ENCODE assay signal across 12 cellular contexts in genomic region chr1:31927661-31927980, GRCh38. TPM values are rescaled to one million over a fixed set of nuclear protein-coding genes. Genes with fewer than 3 reads are reported as not detected.
DNase-seq lines count a peak whose midpoint lies in the region; ATAC-seq and TF ChIP-seq lines count a peak whose summit lies in the region.
"Had no signal": no experiment of that assay in that cellular context is flagged by ENCODE, and none has a peak within 500 bp of the region (broad histone marks: within the 10 kb centered on the region; RNA-seq: fewer than 3 reads in every experiment).

No MANE protein-coding gene starts in this region.

- CTCF ChIA-PET in T-cell (lab: Charles Lee): interaction anchor here in 1 of 2 donors (1.4 kb wide), 1 partner anchor 11 kb away, joined by 8 read pairs; the partner anchor contains the start of gene PTP4A2

- peaks cover 66% of the 10 kb centered on the region for H3K4me1 ChIP-seq in hepatocyte (ENCODE audit: insufficient read depth)
- H3K4me1 ChIP-seq in thymus (ENCODE audit: control insufficient read depth, insufficient read depth, low read length): peaks cover 19% of the 10 kb centered on the region
- H3K4me1 ChIP-seq in adrenal gland (replicated peaks in 1 of 2): peaks cover 48 to 95% of the 10 kb centered on the region in 2 donors
- peaks cover 0 to 96% (median 88%) of the 10 kb centered on the region in 4 donors for H3K4me1 ChIP-seq in sigmoid colon

- H4K20me1 ChIP-seq in hepatocyte (ENCODE audit: insufficient read depth, poor library complexity, severe bottlenecking): peaks cover 97% of the 10 kb centered on the region

- no peaks in the 10 kb centered on the region for H3K27me3 Mint-ChIP-seq in activated naive CD4-positive, alpha-beta T cell treated with anti-CD3 and anti-CD28 coated beads, Interleukin-2, amount 50 U/mL, for 24 hours
- no peaks in the 10 kb centered on the region for H3K27me3 Mint-ChIP-seq in T-cell

- TF ChIP-seq CTCF in hepatocyte (IDR thresholded peaks at IDR 0.05; ENCODE audit: poor library complexity): no peak
- no peak for TF ChIP-seq CTCF in adrenal gland (IDR thresholded peaks at IDR 0.05)
- TF ChIP-seq CTCF in sigmoid colon (IDR thresholded peaks at IDR 0.05): no peak

- TF ChIP-seq POLR2A in adrenal gland (IDR thresholded peaks at IDR 0.05): no peak
- no peak for TF ChIP-seq POLR2A in sigmoid colon (IDR thresholded peaks at IDR 0.05)

- ATAC-seq in T-cell (replicated peaks in 1 of 4): no peak
- no peak for ATAC-seq in HG02642 (IDR thresholded peaks at IDR 0.05; ENCODE audit: poor library complexity, unreplicated experiment)

- H3K4me2 ChIP-seq in hepatocyte: peak overlapping the region; percentile 14

- H3K4me3 Mint-ChIP-seq in activated naive CD4-positive, alpha-beta T cell treated with anti-CD3 and anti-CD28 coated beads, Interleukin-2, amount 50 U/mL, for 24 hours: peak overlapping the region; percentile 66
- H3K4me3 Mint-ChIP-seq in T-cell: peak overlapping the region; percentile 55 to 89 (median 68)

- 72% methylated on average over 3 of the region's 3 CpGs for WGBS in hepatocyte (ENCODE audit: low lambda C conversion rate, missing lambda C conversion rate)
- 42% methylated on average over 3 of the region's 3 CpGs for WGBS in thymus
- 20 to 91% (median 90%) methylated on average over 3 of the region's 3 CpGs for WGBS in adrenal gland, 4 donors
- WGBS in sigmoid colon, 2 donors: 57 to 80% methylated on average over 3 of the region's 3 CpGs

- H2AFZ ChIP-seq in hepatocyte: no peak overlapping the region

- POLR2A ChIA-PET in T-cell (lab: Charles Lee): no interaction called here

- no peak overlapping the region for H3K27ac ChIP-seq in hepatocyte
- H3K27ac ChIP-seq in thymus (ENCODE audit: low read depth): peak overlapping the region; percentile 78
- no peak overlapping the region for H3K27ac ChIP-seq in adrenal gland
- no peak overlapping the region for H3K27ac ChIP-seq in sigmoid colon
- H3K27ac ChIP-seq: SJCRH30 had no signal

- no peak for TF ChIP-seq EP300 in sigmoid colon (IDR thresholded peaks at IDR 0.05)

- no peaks in the 10 kb centered on the region for H3K9me2 ChIP-seq in hepatocyte (replicated peaks; ENCODE audit: insufficient read depth)

- H3K27ac Mint-ChIP-seq in activated naive CD4-positive, alpha-beta T cell treated with anti-CD3 and anti-CD28 coated beads, Interleukin-2, amount 50 U/mL, for 24 hours: peak overlapping the region; percentile 99
- H3K27ac Mint-ChIP-seq in T-cell: peak overlapping the region; percentile 76 to 78

- no peaks in the 10 kb centered on the region for H3K27me3 ChIP-seq in hepatocyte
- H3K27me3 ChIP-seq in thymus (ENCODE audit: control insufficient read depth, insufficient read depth): no peaks in the 10 kb centered on the region
- H3K27me3 ChIP-seq in adrenal gland: no peaks in the 10 kb centered on the region
- no peaks in the 10 kb centered on the region for H3K27me3 ChIP-seq in sigmoid colon
- H3K27me3 ChIP-seq: SJCRH30 had no signal

- H3K36me3 Mint-ChIP-seq in activated naive CD4-positive, alpha-beta T cell treated with anti-CD3 and anti-CD28 coated beads, Interleukin-2, amount 50 U/mL, for 24 hours: peaks cover 7% of the 10 kb centered on the region
- peaks cover 5% of the 10 kb centered on the region for H3K36me3 Mint-ChIP-seq in T-cell

- no peaks in the 10 kb centered on the region for H3K36me3 ChIP-seq in hepatocyte (replicated peaks; ENCODE audit: insufficient read depth, low read depth)
- H3K36me3 ChIP-seq in thymus (ENCODE audit: control insufficient read depth, insufficient read depth): no peaks in the 10 kb centered on the region
- no peaks in the 10 kb centered on the region for H3K36me3 ChIP-seq in adrenal gland (replicated peaks in 1 of 2)
- no peaks in the 10 kb centered on the region for H3K36me3 ChIP-seq in sigmoid colon

- no peak overlapping the region for H3K4me3 ChIP-seq in hepatocyte
- peak overlapping the region; percentile 65 for H3K4me3 ChIP-seq in thymus (ENCODE audit: low read length)
- H3K4me3 ChIP-seq in adrenal gland: no peak overlapping the region
- no peak overlapping the region for H3K4me3 ChIP-seq in sigmoid colon
- H3K4me3 ChIP-seq: SJCRH30 had no signal

- H3K4me1 Mint-ChIP-seq in activated naive CD4-positive, alpha-beta T cell treated with anti-CD3 and anti-CD28 coated beads, Interleukin-2, amount 50 U/mL, for 24 hours: peaks cover 87% of the 10 kb centered on the region
- peaks cover 86 to 93% (median 87%) of the 10 kb centered on the region in 3 donors for H3K4me1 Mint-ChIP-seq in T-cell

- H3K9me3 ChIP-seq in hepatocyte (ENCODE audit: low read depth) (no peaks in the 10 kb centered on the region), thymus (ENCODE audit: control insufficient read depth) (no peaks in the 10 kb centered on the region), adrenal gland (replicated peaks in 1 of 3) (no peaks in the 10 kb centered on the region), sigmoid colon (no peaks in the 10 kb centered on the region)
- H3K9me3 ChIP-seq: SJCRH30 had no signal

- DNase-seq in activated naive CD4-positive, alpha-beta T cell (lab: John Stamatoyannopoulos, UW): no peak
- DNase-seq in T-cell (no peak), hepatocyte (ENCODE audit: low spot score) (no peak), adrenal gland (no peak), sigmoid colon (no peak)
- DNase-seq: GF-D8, mesendoderm, NCI-H510A, SJCRH30 had no signal

- intact Hi-C loops in adrenal gland (cut with DNase I): no loop called here
- intact Hi-C loops in sigmoid colon (cut with DNase I): no loop called here

- peaks cover 98% of the 10 kb centered on the region for H3K79me2 ChIP-seq in hepatocyte

- no peaks in the 10 kb centered on the region for H3K9me3 Mint-ChIP-seq in activated naive CD4-positive, alpha-beta T cell treated with anti-CD3 and anti-CD28 coated beads, Interleukin-2, amount 50 U/mL, for 24 hours
- no peaks in the 10 kb centered on the region for H3K9me3 Mint-ChIP-seq in T-cell

RNA-seq across cellular contexts. Expression of gene PTP4A2, which starts 10.5 kb away (rescaled TPM):
- total RNA-seq in T-cell: 100 to 1,000 TPM; 187 to 341 (median 224) TPM
- total RNA-seq in hepatocyte: 354 and 381 TPM in 2 replicates
- polyA plus RNA-seq in hepatocyte: 300 and 374 TPM in 2 replicates
- 214 TPM for polyA plus RNA-seq in thymus
- 100 to 1,000 TPM in 6 of 8 donors, 10 to 100 TPM in 2; 75.9 to 268 (median 185) TPM for total RNA-seq in adrenal gland
- 100 to 1,000 TPM in 1 of 3 donors, 10 to 100 TPM in 2; 51.8 to 371 (median 56.2) TPM for polyA plus RNA-seq in adrenal gland
- 100 to 1,000 TPM; 226 to 327 (median 255) TPM for total RNA-seq in sigmoid colon
- 100 to 1,000 TPM; 145 to 228 (median 177) TPM for polyA plus RNA-seq in sigmoid colon
